ENCODE assay signal across 8 cellular contexts in the genomic region with DNA sequence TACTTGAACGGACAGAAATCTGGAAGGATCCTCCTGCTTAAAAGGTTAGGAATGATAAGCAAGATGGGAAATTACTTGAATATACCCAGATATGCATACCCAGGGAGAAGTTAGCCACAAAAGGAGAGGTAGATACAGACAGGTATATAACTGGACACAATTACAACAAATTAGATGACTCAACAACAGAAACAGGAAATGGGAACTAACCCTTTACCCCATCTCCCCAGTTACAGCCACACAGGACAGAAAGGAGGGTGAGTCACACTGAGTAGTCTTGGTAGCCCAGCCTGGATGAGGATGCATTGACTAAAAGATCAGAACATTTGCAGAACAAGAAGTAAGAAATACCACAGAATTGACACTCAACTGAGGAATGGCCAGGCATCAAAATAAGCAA.
A peak's percentile ranks its signal among the peaks of the same experiment; 100 is the strongest.
DNase-seq lines count a peak whose midpoint lies in the region; ATAC-seq and TF ChIP-seq lines count a peak whose summit lies in the region.

No MANE protein-coding gene starts in this region.

- TF ChIP-seq CTCF in AG04450 (IDR thresholded peaks at IDR 0.05; ENCODE audit: low read depth, low read length) (no peak), RWPE2 (IDR thresholded peaks at IDR 0.05; ENCODE audit: poor library complexity, severe bottlenecking) (no peak), transverse colon (IDR thresholded peaks at IDR 0.05) (no peak)

- peak; percentile 95 for ATAC-seq in GM18909 (IDR thresholded peaks at IDR 0.05; ENCODE audit: poor library complexity, unreplicated experiment)
- ATAC-seq in HG03095 (IDR thresholded peaks at IDR 0.05; ENCODE audit: unreplicated experiment) = peak; percentile 94
- ATAC-seq in RWPE2 (ENCODE audit: low read depth) = peak; percentile 100

- H3K27ac ChIP-seq in AG04450 (ENCODE audit: low read depth, low read length) (no peak overlapping the region), RWPE2 (ENCODE audit: poor library complexity, severe bottlenecking) (peak overlapping the region; percentile 71), transverse colon (no peak overlapping the region)

- in situ Hi-C loops in transverse colon (cut with MboI; ENCODE audit: low pct_ligation_motif_present in 1 of 4, low pct_unique_long_range_greater_than_20kb in 1 of 4, low sequenced_read_pairs in 3 of 4) = no loop called here

- TF ChIP-seq EP300 in transverse colon (IDR thresholded peaks at IDR 0.05; ENCODE audit: low read depth) = no peak

- TF ChIP-seq POLR2A in transverse colon (IDR thresholded peaks at IDR 0.05) = no peak

- CTCF ChIA-PET in AG04450 (lab: Charles Lee) = no interaction called here

- intact Hi-C loops in cardiac septum (cut with DNase I) (no loop called here), transverse colon (cut with DNase I; ENCODE audit: low total_unique reads) (no loop called here)

- H3K9me3 ChIP-seq in AG04450 (ENCODE audit: control insufficient read depth, insufficient read depth, low read length) = no peaks in the 10 kb centered on the region
- no peaks in the 10 kb centered on the region for H3K9me3 ChIP-seq in RWPE2 (ENCODE audit: severe bottlenecking)
- H3K9me3 ChIP-seq in transverse colon = no peaks in the 10 kb centered on the region

- DNase-seq in AG04450 (ENCODE audit: low read depth, low spot score) (peak; percentile 66), RWPE2 (ENCODE audit: low spot score) (no peak), iPS-NIHi7 (ENCODE audit: extremely low spot score) (peak; percentile 49), cardiac septum (ENCODE audit: low spot score) (no peak), NCI-H1105 treated with DMSO at 0.1 percent for 48 hours (lab: John Stamatoyannopoulos, UW) (no peak), transverse colon (no peak)

- WGBS in transverse colon (ENCODE audit: low coverage in 1 of 2), 2 donors = 78 to 100% methylated on average over 1 of the region's 1 CpG

- H3K4me1 ChIP-seq in RWPE2 (ENCODE audit: insufficient read depth, poor library complexity, severe bottlenecking) = peaks cover 10% of the 10 kb centered on the region
- H3K4me1 ChIP-seq in transverse colon = no peaks in the 10 kb centered on the region

- POLR2A ChIA-PET in AG04450 (lab: Yijun Ruan, JAX) = no interaction called here

- H3K27me3 ChIP-seq in AG04450 (ENCODE audit: control insufficient read depth, insufficient read depth, low read length) = no peaks in the 10 kb centered on the region
- no peaks in the 10 kb centered on the region for H3K27me3 ChIP-seq in RWPE2 (ENCODE audit: insufficient read depth, poor library complexity, severe bottlenecking)
- no peaks in the 10 kb centered on the region for H3K27me3 ChIP-seq in transverse colon

- no peak overlapping the region for H3K4me3 ChIP-seq in AG04450 (ENCODE audit: low read depth, low read length)
- no peak overlapping the region for H3K4me3 ChIP-seq in RWPE2 (ENCODE audit: severe bottlenecking)
- H3K4me3 ChIP-seq in transverse colon = no peak overlapping the region

- H3K36me3 ChIP-seq in RWPE2 (ENCODE audit: low read depth) (no peaks in the 10 kb centered on the region), transverse colon (no peaks in the 10 kb centered on the region)

Comparison
In these comparisons a context has a peak if more than half of its experiments do, and no peak if none do; other contexts are left out.
1. DNase-seq: peak in AG04450 (single experiment) and iPS-NIHi7 (single experiment); none in RWPE2 (single experiment), cardiac septum (single experiment), NCI-H1105 treated with DMSO at 0.1 percent for 48 hours (single experiment) and transverse colon (single experiment).
2. Peak in every context shown above with its lines, with median percentiles within 50 percentile points of each other: ATAC-seq.